Comparison of ENCODE assay signal across 1 cellular context in genomic region chr2:68734176-68734575, GRCh38.
TF ChIP-seq lines count a peak whose summit lies in the region.

No MANE protein-coding gene starts in this region.

TF ChIP-seq in GM23338, 12 proteins besides CTCF, POLR2A, EP300 and RAD21 (continued from another document):
- TF ChIP-seq POLR2AphosphoS5 (IDR thresholded peaks at IDR 0.05; ENCODE audit: low read depth) (no peak), ZNF114 (CRISPR knock-in tag; IDR thresholded peaks at IDR 0.05) (no peak), EZH2phosphoT487 (IDR thresholded peaks at IDR 0.05; ENCODE audit: unreplicated experiment) (no peak), ZNF331 (CRISPR knock-in tag; IDR thresholded peaks at IDR 0.05; ENCODE audit: low read depth) (no peak), ZNF462 (CRISPR knock-in tag; IDR thresholded peaks at IDR 0.05) (no peak), STAT1 (IDR thresholded peaks at IDR 0.05; ENCODE audit: unreplicated experiment) (no peak)
